Comparison of ENCODE assay signal across 19 cellular contexts in the genomic region with DNA sequence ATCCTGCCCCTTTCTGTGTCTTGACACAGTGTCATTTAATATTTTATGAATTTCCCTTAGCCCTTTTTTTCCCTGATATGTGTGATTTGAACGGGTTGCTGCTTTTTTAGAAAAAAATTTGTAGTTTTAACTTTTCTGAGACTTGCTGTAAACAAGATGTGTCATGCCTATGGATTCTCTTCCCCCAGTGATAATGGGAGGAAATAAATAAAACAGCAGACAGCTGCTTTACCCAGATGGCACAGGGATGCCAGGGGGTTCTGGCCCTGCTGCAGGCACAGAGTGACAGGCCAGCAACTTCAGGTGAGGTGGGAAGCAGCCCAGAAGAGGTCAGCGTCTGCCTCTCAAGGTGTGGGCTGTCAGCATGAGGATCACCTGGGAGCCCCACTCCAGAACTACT.
DNase-seq lines count a peak whose midpoint lies in the region; ATAC-seq and TF ChIP-seq lines count a peak whose summit lies in the region.
"Had no signal": no experiment of that assay in that cellular context is flagged by ENCODE, and none has a peak within 500 bp of the region (broad histone marks: within the 10 kb centered on the region; RNA-seq: fewer than 3 reads in every experiment).

No MANE protein-coding gene starts in this region.

- no peak overlapping the region for H3K4me3 ChIP-seq in BLaER1
- H3K4me3 ChIP-seq in IMR-90 (ENCODE audit: insufficient read depth, low read depth, low read length): no peak overlapping the region
- no peak overlapping the region for H3K4me3 ChIP-seq in mesenchymal stem cell (ENCODE audit: insufficient read depth in 1 of 2, low read depth in 1 of 2, low read length in 2 of 2)
- H3K4me3 ChIP-seq in smooth muscle cell: no peak overlapping the region
- H3K4me3 ChIP-seq: GM23338, HAP-1 had no signal

- H3K4me1 ChIP-seq in BLaER1 (peaks cover 41% of the 10 kb centered on the region), IMR-90 (ENCODE audit: control insufficient read depth, insufficient read depth, low read length) (peaks cover 9% of the 10 kb centered on the region), mesenchymal stem cell (ENCODE audit: control insufficient read depth, insufficient read depth, low read depth, low read length) (peaks cover 5% of the 10 kb centered on the region), smooth muscle cell (ENCODE audit: low read depth) (no peaks in the 10 kb centered on the region)
- H3K4me1 ChIP-seq: HAP-1 had no signal

- peak; percentile 25 for DNase-seq in IMR-90
- DNase-seq in NCI-H2171 (lab: John Stamatoyannopoulos, UW): peak; percentile 25
- no peak for DNase-seq in mesenchymal stem cell
- no peak for DNase-seq in Kasumi-1 (lab: John Stamatoyannopoulos, UW)
- no peak for DNase-seq in cerebellum (ENCODE audit: low spot score)
- DNase-seq in smooth muscle cell (lab: John Stamatoyannopoulos, UW; ENCODE audit: unreplicated experiment): no peak
- DNase-seq: AML-193, DMS79 treated with DMSO at 0.1 percent for 48 hours, KG1, NCI-H187 treated with DMSO at 0.1 percent for 48 hours, NCI-H2107, NCI-H226, NCI-H82, PC-3, Right ventricle myocardium superior had no signal

- 71% methylated on average over 1 of the region's 2 CpGs; no CpG with 5 or more reads in 1 of the 2 experiments for WGBS in IMR-90 (ENCODE audit: extremely low coverage in 2 of 2, insufficient read length in 1 of 2), 2 experiments
- 48% methylated on average over 2 of the region's 2 CpGs for WGBS in mesenchymal stem cell
- 74% methylated on average over 2 of the region's 2 CpGs for WGBS in smooth muscle cell (ENCODE audit: low lambda C conversion rate)

- no peak overlapping the region; the same call in 1 of the 2 replicates for H3K14ac ChIP-seq in IMR-90 (replicated peaks; ENCODE audit: low read depth, low read length)
- no peak overlapping the region for H3K14ac ChIP-seq in mesenchymal stem cell (ENCODE audit: low read length in 2 of 2)

- H3K27me3 ChIP-seq in BLaER1: no peaks in the 10 kb centered on the region
- no peaks in the 10 kb centered on the region for H3K27me3 ChIP-seq in IMR-90 (ENCODE audit: control insufficient read depth, insufficient read depth, low read length)
- peaks cover 0 to 8% of the 10 kb centered on the region in 2 experiments for H3K27me3 ChIP-seq in mesenchymal stem cell (ENCODE audit: control insufficient read depth in 1 of 2, insufficient read depth in 1 of 2, low read length in 2 of 2)
- H3K27me3 ChIP-seq in smooth muscle cell (ENCODE audit: low read depth): peaks cover 5% of the 10 kb centered on the region

- TF ChIP-seq POLR2A in IMR-90 (IDR thresholded peaks at IDR 0.05; ENCODE audit: low read depth, low read length): no peak

- H4K20me1 ChIP-seq in BLaER1 (no peaks in the 10 kb centered on the region), IMR-90 (ENCODE audit: insufficient read depth, low read length) (no peaks in the 10 kb centered on the region), smooth muscle cell (ENCODE audit: low read depth) (no peaks in the 10 kb centered on the region)

- H2BK5ac ChIP-seq in IMR-90 (ENCODE audit: low read depth, low read length, poor library complexity, severe bottlenecking) (no peak overlapping the region), mesenchymal stem cell (ENCODE audit: low read depth, low read length, poor library complexity, severe bottlenecking) (no peak overlapping the region)

- H3K4me2 ChIP-seq in BLaER1: peak overlapping the region; percentile 58
- H3K4me2 ChIP-seq in IMR-90 (ENCODE audit: low read depth, low read length): 0 out of 2 replicates have a peak overlapping the region, but pooled peaks have one; percentile 47
- no peak overlapping the region for H3K4me2 ChIP-seq in mesenchymal stem cell (ENCODE audit: low read length, poor library complexity, severe bottlenecking)
- no peak overlapping the region for H3K4me2 ChIP-seq in smooth muscle cell
- H3K4me2 ChIP-seq: GM23338 had no signal

- H2BK15ac ChIP-seq in IMR-90 (ENCODE audit: low read depth, low read length) (no peak overlapping the region), mesenchymal stem cell (ENCODE audit: low read depth, poor library complexity, severe bottlenecking) (no peak overlapping the region)

- no peak overlapping the region for H2AK9ac ChIP-seq in IMR-90 (replicated peaks; ENCODE audit: low read depth, low read length, poor library complexity)

- dilution Hi-C loops in IMR-90 (cut with HindIII; ENCODE audit: low sequenced_read_pairs, unreplicated experiment): no loop called here

- ATAC-seq in IMR-90 (ENCODE audit: low read depth): peak; percentile 75
- ATAC-seq: GM23338, PC-3 had no signal

- H3K27ac ChIP-seq in BLaER1: no peak overlapping the region
- H3K27ac ChIP-seq in IMR-90 (ENCODE audit: insufficient read depth, low read length): no peak overlapping the region
- H3K27ac ChIP-seq in mesenchymal stem cell (ENCODE audit: low read length, poor library complexity, severe bottlenecking): no peak overlapping the region
- no peak overlapping the region for H3K27ac ChIP-seq in smooth muscle cell (ENCODE audit: low read depth)
- H3K27ac ChIP-seq: HL-60 had no signal

- no peak overlapping the region for H2BK12ac ChIP-seq in mesenchymal stem cell (ENCODE audit: low read length in 2 of 2)

- no peaks in the 10 kb centered on the region for H3K79me2 ChIP-seq in smooth muscle cell (ENCODE audit: low read depth)

- TF ChIP-seq CTCF in IMR-90 (conservative IDR thresholded peaks at IDR 0.05; ENCODE audit: low read depth, low read length) (no peak), smooth muscle cell (IDR thresholded peaks at IDR 0.05; ENCODE audit: borderline replicate concordance, insufficient read depth, poor library complexity, severe bottlenecking) (no peak)

- no TSS peak for BruUV-seq in IMR-90 (replicated peaks; lab: Mats Ljungman, UMichigan)

- H2BK20ac ChIP-seq in IMR-90 (ENCODE audit: low read depth, low read length): 0 out of 2 replicates have a peak overlapping the region, but pooled peaks have one; percentile 20

- H2AK5ac ChIP-seq in IMR-90 (ENCODE audit: low read depth, low read length): no peak overlapping the region; the same call in 1 of the 2 replicates
- H2AK5ac ChIP-seq in mesenchymal stem cell (ENCODE audit: low read length, severe bottlenecking): peak overlapping the region; percentile 27

- H3K18ac ChIP-seq in IMR-90 (ENCODE audit: low read depth, low read length) (0 out of 2 replicates have a peak overlapping the region, but pooled peaks have one; percentile 9), mesenchymal stem cell (ENCODE audit: low read depth in 1 of 2, low read length in 2 of 2) (no peak overlapping the region)

- TF ChIP-seq RAD21 in IMR-90 (IDR thresholded peaks at IDR 0.05; ENCODE audit: low read length): no peak

- no peak overlapping the region for H2BK120ac ChIP-seq in IMR-90 (ENCODE audit: low read depth, low read length)
- H2BK120ac ChIP-seq in mesenchymal stem cell (ENCODE audit: low read depth, low read length): no peak overlapping the region

- H4K91ac ChIP-seq in IMR-90 (ENCODE audit: insufficient read depth, low read depth, low read length) (no peak overlapping the region), mesenchymal stem cell (ENCODE audit: low read length) (no peak overlapping the region)

- H3K9me1 ChIP-seq in IMR-90 (ENCODE audit: insufficient read depth, low read length): no peaks in the 10 kb centered on the region; the same call in 1 of the 2 replicates

- CTCF ChIA-PET in IMR-90 (lab: Yijun Ruan, JAX): no interaction called here

- H4K5ac ChIP-seq in IMR-90 (ENCODE audit: low read depth, low read length): no peak overlapping the region

- POLR2A ChIA-PET in IMR-90 (lab: Charles Lee; ENCODE audit: unreplicated experiment): no interaction called here

- H3K23ac ChIP-seq in IMR-90 (ENCODE audit: low read depth, low read length) (no peak overlapping the region), mesenchymal stem cell (ENCODE audit: low read length in 2 of 2) (no peak overlapping the region)

- intact Hi-C loops in IMR-90 (cut with micrococcal nuclease): no loop called here

- no peaks in the 10 kb centered on the region for H3K9me3 ChIP-seq in BLaER1
- no peaks in the 10 kb centered on the region for H3K9me3 ChIP-seq in IMR-90 (ENCODE audit: control insufficient read depth, insufficient read depth, low read length)
- H3K9me3 ChIP-seq in mesenchymal stem cell (ENCODE audit: control insufficient read depth, low read length): no peaks in the 10 kb centered on the region
- H3K9me3 ChIP-seq in smooth muscle cell (replicated peaks; ENCODE audit: low read depth): no peaks in the 10 kb centered on the region
- H3K9me3 ChIP-seq: HAP-1 had no signal

- no peak overlapping the region for H3K56ac ChIP-seq in IMR-90 (ENCODE audit: extremely low read depth, insufficient read depth, low read length)

- H3K36me3 ChIP-seq in BLaER1 (no peaks in the 10 kb centered on the region), IMR-90 (ENCODE audit: control insufficient read depth, insufficient read depth, low read length) (no peaks in the 10 kb centered on the region), mesenchymal stem cell (ENCODE audit: control insufficient read depth in 1 of 2, insufficient read depth in 2 of 2, low read depth in 1 of 2, low read length in 2 of 2) (no peaks in the 10 kb centered on the region), smooth muscle cell (ENCODE audit: low read depth) (no peaks in the 10 kb centered on the region)
- H3K36me3 ChIP-seq: HAP-1 had no signal

- H2AFZ ChIP-seq in IMR-90 (replicated peaks; ENCODE audit: low read length, poor library complexity) (no peak overlapping the region), mesenchymal stem cell (ENCODE audit: low read depth, low read length) (no peak overlapping the region), smooth muscle cell (ENCODE audit: low read depth) (no peak overlapping the region)
- H2AFZ ChIP-seq: GM23338 had no signal

- H3K79me1 ChIP-seq in IMR-90 (ENCODE audit: low read depth in 1 of 2, low read length in 2 of 2) (peaks cover 0 to 5% of the 10 kb centered on the region in 2 experiments; a peak in 1 of 4 replicates), mesenchymal stem cell (replicated peaks; ENCODE audit: low read length, poor library complexity, severe bottlenecking) (peaks cover 4% of the 10 kb centered on the region)

- H3K9ac ChIP-seq in BLaER1 (no peak overlapping the region), IMR-90 (ENCODE audit: low read depth, low read length) (no peak overlapping the region), mesenchymal stem cell (ENCODE audit: low read length) (no peak overlapping the region), smooth muscle cell (ENCODE audit: low read depth) (no peak overlapping the region)

- H3K4ac ChIP-seq in IMR-90 (ENCODE audit: low read depth, low read length) (no peak overlapping the region), mesenchymal stem cell (ENCODE audit: low read depth in 1 of 2, low read length in 2 of 2) (no peak overlapping the region)

- H4K8ac ChIP-seq in IMR-90 (ENCODE audit: low read depth in 2 of 2, low read length in 2 of 2) (no peak overlapping the region), mesenchymal stem cell (ENCODE audit: low read length) (no peak overlapping the region)

- no peaks in the 10 kb centered on the region for H3F3A ChIP-seq in smooth muscle cell (ENCODE audit: low read depth)

- in situ Hi-C loops in IMR-90 (cut with MboI; ENCODE audit: low sequenced_read_pairs): no loop called here

TF ChIP-seq in IMR-90, 13 proteins besides CTCF, POLR2A, EP300 and RAD21 (continues in another document):
- no peak for TF ChIP-seq RCOR1 (IDR thresholded peaks at IDR 0.05; ENCODE audit: insufficient replicate concordance, low read length)
- TF ChIP-seq FOS (IDR thresholded peaks at IDR 0.05; ENCODE audit: low read depth, low read length): 0 out of 2 replicates have a peak, but pooled peaks have one; percentile 5

Comparison
In these comparisons a context has a peak if more than half of its experiments do, and no peak if none do; other contexts are left out.
1. H3K4me2 ChIP-seq: peak in BLaER1 (single experiment) and IMR-90 (single experiment); none in mesenchymal stem cell (single experiment) and smooth muscle cell (single experiment).
2. DNase-seq: peak in IMR-90 (single experiment) and NCI-H2171 (single experiment); none in mesenchymal stem cell (single experiment), Kasumi-1 (0 of 2), cerebellum (single experiment) and smooth muscle cell (single experiment).